Comparison of ENCODE assay signal across 16 cellular contexts in genomic region chr1:22259581-22260282, GRCh38.
A peak's percentile ranks its signal among the peaks of the same experiment; 100 is the strongest.
DNase-seq lines count a peak whose midpoint lies in the region; ATAC-seq and TF ChIP-seq lines count a peak whose summit lies in the region.
"Had no signal": no experiment of that assay in that cellular context is flagged by ENCODE, and none has a peak within 500 bp of the region (broad histone marks: within the 10 kb centered on the region; RNA-seq: fewer than 3 reads in every experiment).

No MANE protein-coding gene starts in this region.

- ATAC-seq in PC-3 (peak; percentile 81), HG02981 (IDR thresholded peaks at IDR 0.05; ENCODE audit: unreplicated experiment) (no peak)
- ATAC-seq: natural killer cell treated with Interleukin-12 subunit alpha and Interleukin-12 subunit beta and Interleukin-15 and Interleukin-18, amount 100 ng/mL, for 72 hours had no signal

- no peak overlapping the region for H3K27ac Mint-ChIP-seq in progenitor cell of endocrine pancreas
- H3K27ac Mint-ChIP-seq: activated naive CD4-positive, alpha-beta T cell treated with anti-CD3 and anti-CD28 coated beads, Interleukin-2, amount 10 ng/mL, durations not matched to agents 7 days and 5 days; IgD-negative memory B cell; natural killer cell treated with Interleukin-12 subunit alpha and Interleukin-12 subunit beta and Interleukin-15 and Interleukin-18, amount 100 ng/mL, for 72 hours had no signal

- H3K27me3 ChIP-seq in PC-3 (ENCODE audit: low read length) (no peaks in the 10 kb centered on the region), smooth muscle cell (ENCODE audit: low read depth) (no peaks in the 10 kb centered on the region)

- H2AFZ ChIP-seq in PC-3 (ENCODE audit: low read length) = peak overlapping the region; percentile 7; the same call in 1 of the 2 replicates
- no peak overlapping the region for H2AFZ ChIP-seq in smooth muscle cell (ENCODE audit: low read depth)
- H2AFZ ChIP-seq: GM23248 had no signal

- CTCF ChIA-PET in PC-3 (lab: Charles Lee) = interaction anchor here (0.6 to 1.2 kb wide), 2 partner anchors 30 to 37 kb away, joined by 3 to 5 read pairs; no protein-coding TSS in a partner anchor

- peak overlapping the region; percentile 62 for H3K4me2 ChIP-seq in PC-3 (ENCODE audit: low read length)
- H3K4me2 ChIP-seq in smooth muscle cell = peak overlapping the region; percentile 22

- H3K4me1 ChIP-seq in PC-3 (ENCODE audit: insufficient read depth, low read length) (peaks cover 38% of the 10 kb centered on the region), smooth muscle cell (ENCODE audit: low read depth) (no peaks in the 10 kb centered on the region)
- H3K4me1 ChIP-seq: esophagus muscularis mucosa had no signal

- no peaks in the 10 kb centered on the region for H3K36me3 Mint-ChIP-seq in progenitor cell of endocrine pancreas (ENCODE audit: insufficient read depth)
- H3K36me3 Mint-ChIP-seq: activated naive CD4-positive, alpha-beta T cell treated with anti-CD3 and anti-CD28 coated beads, Interleukin-2, amount 10 ng/mL, durations not matched to agents 7 days and 5 days; natural killer cell treated with Interleukin-12 subunit alpha and Interleukin-12 subunit beta and Interleukin-15 and Interleukin-18, amount 100 ng/mL, for 72 hours had no signal

- H3K9me3 Mint-ChIP-seq in progenitor cell of endocrine pancreas (ENCODE audit: low read depth) = no peaks in the 10 kb centered on the region
- H3K9me3 Mint-ChIP-seq: activated naive CD4-positive, alpha-beta T cell treated with anti-CD3 and anti-CD28 coated beads, Interleukin-2, amount 10 ng/mL, durations not matched to agents 7 days and 5 days; natural killer cell treated with Interleukin-12 subunit alpha and Interleukin-12 subunit beta and Interleukin-15 and Interleukin-18, amount 100 ng/mL, for 72 hours had no signal

- H3K36me3 ChIP-seq in PC-3 (ENCODE audit: low read depth, low read length) (no peaks in the 10 kb centered on the region), smooth muscle cell (ENCODE audit: low read depth) (no peaks in the 10 kb centered on the region)
- H3K36me3 ChIP-seq: esophagus muscularis mucosa, thoracic aorta had no signal

- H3F3A ChIP-seq in PC-3 (ENCODE audit: low read length, unreplicated experiment) = no peaks in the 10 kb centered on the region
- H3F3A ChIP-seq in smooth muscle cell (ENCODE audit: low read depth) = no peaks in the 10 kb centered on the region

- DNase-seq in HuH-7 (ENCODE audit: low spot score) = peak; percentile 56
- DNase-seq in PC-3 = peak; percentile 83
- peak; percentile 21 for DNase-seq in iris pigment epithelial cell (ENCODE audit: low read depth)
- peak; percentile 23 for DNase-seq in smooth muscle cell (lab: John Stamatoyannopoulos, UW; ENCODE audit: unreplicated experiment)
- no peak for DNase-seq in activated effector memory CD4-positive, alpha-beta T cell treated with anti-CD3 and anti-CD28 coated beads, Interleukin-2, amount 50 U/mL, for 16 hours
- no peak for DNase-seq in progenitor cell of endocrine pancreas (ENCODE audit: low spot score, unreplicated experiment)
- DNase-seq: activated CD8-positive, alpha-beta memory T cell treated with anti-CD3 and anti-CD28 coated beads for 24 hours; activated naive CD4-positive, alpha-beta T cell treated with anti-CD3 and anti-CD28 coated beads, Interleukin-2, amount 10 ng/mL, durations not matched to agents 7 days and 5 days; cerebellar nuclear complex; GM23248; NCI-H146 had no signal

- H3K4me1 Mint-ChIP-seq in progenitor cell of endocrine pancreas (ENCODE audit: low read depth) = peaks cover 35% of the 10 kb centered on the region
- H3K4me1 Mint-ChIP-seq: activated naive CD4-positive, alpha-beta T cell treated with anti-CD3 and anti-CD28 coated beads, Interleukin-2, amount 10 ng/mL, durations not matched to agents 7 days and 5 days had no signal

- H3K9ac ChIP-seq in PC-3 (ENCODE audit: low read length) = peak overlapping the region; percentile 51; the same call in 1 of the 2 replicates
- H3K9ac ChIP-seq in smooth muscle cell (ENCODE audit: low read depth) = no peak overlapping the region
- H3K9ac ChIP-seq: GM23248 had no signal

- BruUV-seq in PC-3 (replicated peaks; lab: Mats Ljungman, UMichigan) = no TSS peak

- H3K27ac ChIP-seq in PC-3 (ENCODE audit: low read length) = peak overlapping the region; percentile 74
- no peak overlapping the region for H3K27ac ChIP-seq in smooth muscle cell (ENCODE audit: low read depth)
- H3K27ac ChIP-seq: esophagus muscularis mucosa, GM23248, thoracic aorta had no signal

- H4K20me1 ChIP-seq in PC-3 (ENCODE audit: low read length) = no peaks in the 10 kb centered on the region
- H4K20me1 ChIP-seq in smooth muscle cell (ENCODE audit: low read depth) = peaks cover 5% of the 10 kb centered on the region

- 37% methylated on average over 18 of the region's 18 CpGs for WGBS in smooth muscle cell (ENCODE audit: low lambda C conversion rate)

- H3K79me2 ChIP-seq in PC-3 (ENCODE audit: low read length) (no peaks in the 10 kb centered on the region), smooth muscle cell (ENCODE audit: low read depth) (no peaks in the 10 kb centered on the region)

- peak overlapping the region; percentile 8; the same call in 1 of the 2 replicates for H3K4me3 ChIP-seq in PC-3 (ENCODE audit: low read length)
- no peak overlapping the region for H3K4me3 ChIP-seq in smooth muscle cell
- H3K4me3 ChIP-seq: esophagus muscularis mucosa, GM23248, thoracic aorta had no signal

- H3K27me3 Mint-ChIP-seq in progenitor cell of endocrine pancreas = peaks cover 37% of the 10 kb centered on the region

- H3K4me3 Mint-ChIP-seq in progenitor cell of endocrine pancreas (ENCODE audit: low read depth) = no peak overlapping the region
- H3K4me3 Mint-ChIP-seq: activated naive CD4-positive, alpha-beta T cell treated with anti-CD3 and anti-CD28 coated beads, Interleukin-2, amount 10 ng/mL, durations not matched to agents 7 days and 5 days; natural killer cell treated with Interleukin-12 subunit alpha and Interleukin-12 subunit beta and Interleukin-15 and Interleukin-18, amount 100 ng/mL, for 72 hours had no signal

- TF ChIP-seq CTCF in PC-3 (conservative IDR thresholded peaks at IDR 0.05; ENCODE audit: low read depth, low read length) (no peak), smooth muscle cell (IDR thresholded peaks at IDR 0.05; ENCODE audit: borderline replicate concordance, insufficient read depth, poor library complexity, severe bottlenecking) (no peak), progenitor cell of endocrine pancreas (IDR thresholded peaks at IDR 0.05; ENCODE audit: unreplicated experiment) (no peak)

- intact Hi-C loops in PC-3 (cut with micrococcal nuclease) = no loop called here

- POLR2A ChIA-PET in PC-3 (lab: Charles Lee; ENCODE audit: unreplicated experiment) = no interaction called here

- H3K9me3 ChIP-seq in PC-3 (ENCODE audit: low read length) (no peaks in the 10 kb centered on the region), smooth muscle cell (replicated peaks; ENCODE audit: low read depth) (no peaks in the 10 kb centered on the region)
- H3K9me3 ChIP-seq: esophagus muscularis mucosa, thoracic aorta had no signal

- no peaks in the 10 kb centered on the region for H3K9me2 ChIP-seq in PC-3 (replicated peaks; ENCODE audit: low read length)

Comparison
In these comparisons a context has a peak if more than half of its experiments do, and no peak if none do; other contexts are left out.
1. DNase-seq: peak in HuH-7 (single experiment), PC-3 (single experiment), iris pigment epithelial cell (single experiment) and smooth muscle cell (single experiment); none in activated effector memory CD4-positive, alpha-beta T cell treated with anti-CD3 and anti-CD28 coated beads, Interleukin-2, amount 50 U/mL, for 16 hours (single experiment) and progenitor cell of endocrine pancreas (single experiment).